ENCODE assay signal across 1 cellular context in genomic region chr3:172696357-172696756, GRCh38.
TF ChIP-seq lines count a peak whose summit lies in the region.

No MANE protein-coding gene starts in this region.

TF ChIP-seq in HepG2, 621 proteins besides CTCF, POLR2A, EP300 and RAD21 (continued from another document):
- TF ChIP-seq, protein P1, sequence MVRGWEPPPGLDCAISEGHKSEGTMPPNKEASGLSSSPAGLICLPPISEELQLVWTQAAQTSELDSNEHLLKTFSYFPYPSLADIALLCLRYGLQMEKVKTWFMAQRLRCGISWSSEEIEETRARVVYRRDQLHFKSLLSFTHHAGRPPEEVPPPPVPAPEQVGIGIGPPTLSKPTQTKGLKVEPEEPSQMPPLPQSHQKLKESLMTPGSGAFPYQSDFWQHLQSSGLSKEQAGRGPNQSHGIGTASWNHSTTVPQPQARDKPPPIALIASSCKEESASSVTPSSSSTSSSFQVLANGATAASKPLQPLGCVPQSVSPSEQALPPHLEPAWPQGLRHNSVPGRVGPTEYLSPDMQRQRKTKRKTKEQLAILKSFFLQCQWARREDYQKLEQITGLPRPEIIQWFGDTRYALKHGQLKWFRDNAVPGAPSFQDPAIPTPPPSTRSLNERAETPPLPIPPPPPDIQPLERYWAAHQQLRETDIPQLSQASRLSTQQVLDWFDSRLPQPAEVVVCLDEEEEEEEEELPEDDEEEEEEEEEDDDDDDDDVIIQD (CRISPR knock-in tag; IDR thresholded peaks at IDR 0.05; ENCODE audit: low read depth), result peak; percentile 92
- TF ChIP-seq SPEN (CRISPR knock-in tag; IDR thresholded peaks at IDR 0.05; ENCODE audit: low read depth) (no peak), ZBTB8A (CRISPR knock-in tag; IDR thresholded peaks at IDR 0.05; ENCODE audit: borderline replicate concordance, low read depth) (no peak), ELF3 (CRISPR knock-in tag; IDR thresholded peaks at IDR 0.05) (peak; percentile 87), SKI (IDR thresholded peaks at IDR 0.05; ENCODE audit: partially characterized antibody) (no peak), SRF (IDR thresholded peaks at IDR 0.05; ENCODE audit: low read depth, low read length) (no peak), PITX1 (CRISPR knock-in tag; IDR thresholded peaks at IDR 0.05) (peak; percentile 83), SMYD3 (CRISPR knock-in tag; IDR thresholded peaks at IDR 0.05) (no peak), MXD1 (CRISPR knock-in tag; IDR thresholded peaks at IDR 0.05) (no peak), KLF9 (CRISPR knock-in tag; IDR thresholded peaks at IDR 0.05; ENCODE audit: low read depth) (no peak), TFDP1 (CRISPR knock-in tag; IDR thresholded peaks at IDR 0.05; ENCODE audit: borderline replicate concordance) (0 out of 2 replicates have a peak, but pooled peaks have one; percentile 26), PRDM10 (CRISPR knock-in tag; IDR thresholded peaks at IDR 0.05; ENCODE audit: low read depth) (0 out of 2 replicates have a peak, but pooled peaks have one; percentile 40), SNAI1 (CRISPR knock-in tag; IDR thresholded peaks at IDR 0.05; ENCODE audit: borderline replicate concordance) (no peak), RFXANK (CRISPR knock-in tag; IDR thresholded peaks at IDR 0.05) (0 out of 2 replicates have a peak, but pooled peaks have one; percentile 62), JARID2 (CRISPR knock-in tag; IDR thresholded peaks at IDR 0.05; ENCODE audit: insufficient replicate concordance) (no peak), ZNF468 (CRISPR knock-in tag; IDR thresholded peaks at IDR 0.05) (no peak), CSRNP2 (CRISPR knock-in tag; conservative IDR thresholded peaks at IDR 0.05; ENCODE audit: low read depth) (no peak), SIN3B (IDR thresholded peaks at IDR 0.05; ENCODE audit: low read length) (no peak)
- TF ChIP-seq, protein P2, sequence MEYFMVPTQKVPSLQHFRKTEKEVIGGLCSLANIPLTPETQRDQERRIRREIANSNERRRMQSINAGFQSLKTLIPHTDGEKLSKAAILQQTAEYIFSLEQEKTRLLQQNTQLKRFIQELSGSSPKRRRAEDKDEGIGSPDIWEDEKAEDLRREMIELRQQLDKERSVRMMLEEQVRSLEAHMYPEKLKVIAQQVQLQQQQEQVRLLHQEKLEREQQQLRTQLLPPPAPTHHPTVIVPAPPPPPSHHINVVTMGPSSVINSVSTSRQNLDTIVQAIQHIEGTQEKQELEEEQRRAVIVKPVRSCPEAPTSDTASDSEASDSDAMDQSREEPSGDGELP (IDR thresholded peaks at IDR 0.05; ENCODE audit: borderline replicate concordance, low read depth), result peak; percentile 33; the same call in 1 of the 2 replicates
- TF ChIP-seq, protein P3, sequence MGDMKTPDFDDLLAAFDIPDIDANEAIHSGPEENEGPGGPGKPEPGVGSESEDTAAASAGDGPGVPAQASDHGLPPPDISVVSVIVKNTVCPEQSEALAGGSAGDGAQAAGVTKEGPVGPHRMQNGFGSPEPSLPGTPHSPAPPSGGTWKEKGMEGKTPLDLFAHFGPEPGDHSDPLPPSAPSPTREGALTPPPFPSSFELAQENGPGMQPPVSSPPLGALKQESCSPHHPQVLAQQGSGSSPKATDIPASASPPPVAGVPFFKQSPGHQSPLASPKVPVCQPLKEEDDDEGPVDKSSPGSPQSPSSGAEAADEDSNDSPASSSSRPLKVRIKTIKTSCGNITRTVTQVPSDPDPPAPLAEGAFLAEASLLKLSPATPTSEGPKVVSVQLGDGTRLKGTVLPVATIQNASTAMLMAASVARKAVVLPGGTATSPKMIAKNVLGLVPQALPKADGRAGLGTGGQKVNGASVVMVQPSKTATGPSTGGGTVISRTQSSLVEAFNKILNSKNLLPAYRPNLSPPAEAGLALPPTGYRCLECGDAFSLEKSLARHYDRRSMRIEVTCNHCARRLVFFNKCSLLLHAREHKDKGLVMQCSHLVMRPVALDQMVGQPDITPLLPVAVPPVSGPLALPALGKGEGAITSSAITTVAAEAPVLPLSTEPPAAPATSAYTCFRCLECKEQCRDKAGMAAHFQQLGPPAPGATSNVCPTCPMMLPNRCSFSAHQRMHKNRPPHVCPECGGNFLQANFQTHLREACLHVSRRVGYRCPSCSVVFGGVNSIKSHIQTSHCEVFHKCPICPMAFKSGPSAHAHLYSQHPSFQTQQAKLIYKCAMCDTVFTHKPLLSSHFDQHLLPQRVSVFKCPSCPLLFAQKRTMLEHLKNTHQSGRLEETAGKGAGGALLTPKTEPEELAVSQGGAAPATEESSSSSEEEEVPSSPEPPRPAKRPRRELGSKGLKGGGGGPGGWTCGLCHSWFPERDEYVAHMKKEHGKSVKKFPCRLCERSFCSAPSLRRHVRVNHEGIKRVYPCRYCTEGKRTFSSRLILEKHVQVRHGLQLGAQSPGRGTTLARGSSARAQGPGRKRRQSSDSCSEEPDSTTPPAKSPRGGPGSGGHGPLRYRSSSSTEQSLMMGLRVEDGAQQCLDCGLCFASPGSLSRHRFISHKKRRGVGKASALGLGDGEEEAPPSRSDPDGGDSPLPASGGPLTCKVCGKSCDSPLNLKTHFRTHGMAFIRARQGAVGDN (CRISPR knock-in tag; IDR thresholded peaks at IDR 0.05), result no peak
